Comparison of ENCODE assay signal across 1 cellular context in the genomic region with DNA sequence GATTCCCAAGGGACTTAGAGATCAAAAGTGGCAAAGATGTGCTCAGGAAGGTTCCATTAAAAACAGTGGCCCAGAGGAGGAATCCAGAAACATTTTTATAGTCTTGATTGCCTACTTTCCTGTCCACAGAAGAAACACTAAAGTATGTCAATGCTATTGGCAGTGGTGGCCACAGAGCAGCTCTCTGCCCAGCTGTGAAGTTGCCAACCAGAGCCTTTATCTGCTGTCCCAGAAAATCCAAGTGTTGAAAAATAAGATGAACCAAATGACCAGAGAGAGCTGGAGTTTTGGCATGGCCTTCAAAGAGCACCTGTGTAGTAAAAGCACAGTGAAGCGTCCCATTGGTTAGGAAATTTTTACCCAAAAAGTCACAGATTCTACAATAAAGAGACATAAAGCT.
TF ChIP-seq lines count a peak whose summit lies in the region.

No MANE protein-coding gene starts in this region.

TF ChIP-seq in K562, 482 proteins besides CTCF, POLR2A, EP300 and RAD21:
- TF ChIP-seq, protein P1, sequence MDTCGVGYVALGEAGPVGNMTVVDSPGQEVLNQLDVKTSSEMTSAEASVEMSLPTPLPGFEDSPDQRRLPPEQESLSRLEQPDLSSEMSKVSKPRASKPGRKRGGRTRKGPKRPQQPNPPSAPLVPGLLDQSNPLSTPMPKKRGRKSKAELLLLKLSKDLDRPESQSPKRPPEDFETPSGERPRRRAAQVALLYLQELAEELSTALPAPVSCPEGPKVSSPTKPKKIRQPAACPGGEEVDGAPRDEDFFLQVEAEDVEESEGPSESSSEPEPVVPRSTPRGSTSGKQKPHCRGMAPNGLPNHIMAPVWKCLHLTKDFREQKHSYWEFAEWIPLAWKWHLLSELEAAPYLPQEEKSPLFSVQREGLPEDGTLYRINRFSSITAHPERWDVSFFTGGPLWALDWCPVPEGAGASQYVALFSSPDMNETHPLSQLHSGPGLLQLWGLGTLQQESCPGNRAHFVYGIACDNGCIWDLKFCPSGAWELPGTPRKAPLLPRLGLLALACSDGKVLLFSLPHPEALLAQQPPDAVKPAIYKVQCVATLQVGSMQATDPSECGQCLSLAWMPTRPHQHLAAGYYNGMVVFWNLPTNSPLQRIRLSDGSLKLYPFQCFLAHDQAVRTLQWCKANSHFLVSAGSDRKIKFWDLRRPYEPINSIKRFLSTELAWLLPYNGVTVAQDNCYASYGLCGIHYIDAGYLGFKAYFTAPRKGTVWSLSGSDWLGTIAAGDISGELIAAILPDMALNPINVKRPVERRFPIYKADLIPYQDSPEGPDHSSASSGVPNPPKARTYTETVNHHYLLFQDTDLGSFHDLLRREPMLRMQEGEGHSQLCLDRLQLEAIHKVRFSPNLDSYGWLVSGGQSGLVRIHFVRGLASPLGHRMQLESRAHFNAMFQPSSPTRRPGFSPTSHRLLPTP (IDR thresholded peaks at IDR 0.05; ENCODE audit: borderline replicate concordance, extremely low read depth, insufficient read length): no peak
- TF ChIP-seq ZNF197 (CRISPR knock-in tag; IDR thresholded peaks at IDR 0.05; ENCODE audit: low read depth) (no peak), CBFA2T2 (conservative IDR thresholded peaks at IDR 0.05) (no peak), HNRNPL (IDR thresholded peaks at IDR 0.05; ENCODE audit: low read depth, low read length) (no peak)
- TF ChIP-seq, protein P2, sequence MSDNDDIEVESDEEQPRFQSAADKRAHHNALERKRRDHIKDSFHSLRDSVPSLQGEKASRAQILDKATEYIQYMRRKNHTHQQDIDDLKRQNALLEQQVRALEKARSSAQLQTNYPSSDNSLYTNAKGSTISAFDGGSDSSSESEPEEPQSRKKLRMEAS (CRISPR knock-in tag; IDR thresholded peaks at IDR 0.05): no peak
